Comparison of ENCODE assay signal across 14 cellular contexts in the genomic region with DNA sequence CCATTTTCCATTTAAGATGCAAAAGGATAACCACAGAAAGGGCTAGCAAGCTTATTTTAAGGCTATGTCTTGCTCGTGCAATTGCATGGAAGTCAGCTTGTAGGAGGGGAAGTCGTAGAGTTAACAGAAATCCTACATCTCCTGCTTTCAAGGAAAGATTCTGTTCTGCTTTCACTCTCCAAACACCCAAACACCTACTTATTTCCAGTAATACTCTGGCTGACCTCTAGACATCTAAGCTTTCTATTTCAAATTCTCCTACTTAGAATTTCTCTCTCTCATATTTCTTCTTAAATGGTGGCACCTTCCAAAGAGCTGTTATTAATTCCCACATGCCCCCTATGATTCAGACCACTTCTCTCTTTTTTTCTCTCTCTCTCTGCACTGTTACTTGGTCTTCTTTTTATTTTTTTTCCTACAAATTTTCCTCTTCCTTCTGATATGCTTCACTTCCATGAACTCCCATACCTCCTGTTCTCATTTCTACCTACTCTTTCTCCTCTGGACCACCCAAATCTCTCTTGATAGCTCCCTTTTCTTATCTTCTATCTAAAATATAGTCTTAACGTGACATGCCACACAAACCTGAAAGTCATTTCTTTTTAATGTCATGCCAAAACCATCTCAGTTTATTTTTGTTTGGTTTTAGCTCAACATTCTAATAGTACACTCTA.
DNase-seq lines count a peak whose midpoint lies in the region; ATAC-seq, FAIRE-seq and TF ChIP-seq lines count a peak whose summit lies in the region.
"Had no signal": no experiment of that assay in that cellular context is flagged by ENCODE, and none has a peak within 500 bp of the region (broad histone marks: within the 10 kb centered on the region; RNA-seq: fewer than 3 reads in every experiment).

No MANE protein-coding gene starts in this region.

- H3K4me3 Mint-ChIP-seq in T-helper 17 cell (no peak overlapping the region), progenitor cell of endocrine pancreas (ENCODE audit: low read depth) (no peak overlapping the region), HFFc6 (no peak overlapping the region)
- H3K4me3 Mint-ChIP-seq: CD8-positive, alpha-beta T cell had no signal

- H3K79me2 ChIP-seq in ACC112 (ENCODE audit: control insufficient read depth, insufficient read depth, low read length, unreplicated experiment), result no peaks in the 10 kb centered on the region

- peak; percentile 23 for FAIRE-seq in H54 (lab: Jason Lieb, UNC)

- ATAC-seq in T-helper 17 cell (no peak), GM19328 (IDR thresholded peaks at IDR 0.05; ENCODE audit: unreplicated experiment) (no peak), GM19463 (IDR thresholded peaks at IDR 0.05; ENCODE audit: unreplicated experiment) (no peak)
- ATAC-seq: CD8-positive, alpha-beta T cell had no signal

- H3K36me3 Mint-ChIP-seq in T-helper 17 cell (ENCODE audit: low read depth) (peaks cover 6% of the 10 kb centered on the region), progenitor cell of endocrine pancreas (ENCODE audit: insufficient read depth) (no peaks in the 10 kb centered on the region), HFFc6 (ENCODE audit: low read depth) (no peaks in the 10 kb centered on the region)

- H3K4me1 Mint-ChIP-seq in T-helper 17 cell (peaks cover 32% of the 10 kb centered on the region), progenitor cell of endocrine pancreas (ENCODE audit: low read depth) (peaks cover 3% of the 10 kb centered on the region), HFFc6 (ENCODE audit: low read depth) (0 out of 2 replicates have a peak, but pooled peaks cover 4% of the 10 kb centered on the region)

- H3K27ac ChIP-seq in ACC112 (ENCODE audit: low read depth, low read length), result peak overlapping the region; percentile 27
- H3K27ac ChIP-seq: brain microvascular endothelial cell had no signal

- no peaks in the 10 kb centered on the region for H3K9me3 ChIP-seq in T-helper 17 cell (ENCODE audit: control insufficient read depth, low read length, poor library complexity, severe bottlenecking)

- no peaks in the 10 kb centered on the region for H3K36me3 ChIP-seq in ACC112 (ENCODE audit: insufficient read depth, low read length)
- H3K36me3 ChIP-seq: brain microvascular endothelial cell had no signal

- DNase-seq in H54 (ENCODE audit: insufficient read length, low spot score) (no peak), T-helper 17 cell (no peak), fibroblast of mammary gland (ENCODE audit: low read depth) (peak; percentile 5), progenitor cell of endocrine pancreas (ENCODE audit: low spot score, unreplicated experiment) (no peak), HFFc6 (no peak)
- DNase-seq: activated CD4-positive, alpha-beta T cell treated with anti-CD3 and anti-CD28 coated beads, Interleukin-2, amount 50 U/mL, for 4 hours; brain microvascular endothelial cell; CD8-positive, alpha-beta T cell; islet precursor cell; NCI-H187 treated with DMSO at 0.1 percent for 48 hours; stimulated activated naive CD4-positive, alpha-beta T cell treated with Interleukin-2 at 50 U/mL for 16 hours had no signal

- H3K27me3 Mint-ChIP-seq in T-helper 17 cell (no peaks in the 10 kb centered on the region), progenitor cell of endocrine pancreas (no peaks in the 10 kb centered on the region), HFFc6 (ENCODE audit: insufficient read depth) (peaks cover 2% of the 10 kb centered on the region)

- H3K9me3 Mint-ChIP-seq in progenitor cell of endocrine pancreas (ENCODE audit: low read depth) (peaks cover 7% of the 10 kb centered on the region), HFFc6 (no peaks in the 10 kb centered on the region)
- H3K9me3 Mint-ChIP-seq: CD8-positive, alpha-beta T cell had no signal

- TF ChIP-seq POLR2A in H54 (IDR thresholded peaks at IDR 0.05; ENCODE audit: low read depth, low read length), result no peak

- H3K4me1 ChIP-seq in ACC112 (ENCODE audit: control insufficient read depth, insufficient read depth, low read length, unreplicated experiment), result peaks cover 20% of the 10 kb centered on the region

- TF ChIP-seq CTCF in fibroblast of mammary gland (conservative IDR thresholded peaks at IDR 0.05; ENCODE audit: control insufficient read depth, insufficient read depth, low read depth, low read length), result no peak
- TF ChIP-seq CTCF in progenitor cell of endocrine pancreas (IDR thresholded peaks at IDR 0.05; ENCODE audit: unreplicated experiment), result no peak
- no peak for TF ChIP-seq CTCF in HFFc6 (IDR thresholded peaks at IDR 0.05)

- no peaks in the 10 kb centered on the region for H3K27me3 ChIP-seq in ACC112 (ENCODE audit: insufficient read depth, low read length)
- H3K27me3 ChIP-seq: brain microvascular endothelial cell had no signal

- H2AFZ ChIP-seq in ACC112 (ENCODE audit: low read length, unreplicated experiment), result no peak overlapping the region

- H3K27ac Mint-ChIP-seq in T-helper 17 cell (peak overlapping the region; percentile 88), progenitor cell of endocrine pancreas (no peak overlapping the region), HFFc6 (no peak overlapping the region)
- H3K27ac Mint-ChIP-seq: CD8-positive, alpha-beta T cell had no signal

- H3K4me3 ChIP-seq in ACC112 (ENCODE audit: low read depth, low read length) (peak overlapping the region; percentile 20), fibroblast of mammary gland (ENCODE audit: control insufficient read depth, low read depth, low read length) (no peak overlapping the region)
